Comparison of ENCODE assay signal across 12 cellular contexts in genomic region chr7:130292682-130293257, GRCh38. TPM values are rescaled to one million over a fixed set of nuclear protein-coding genes. Genes with fewer than 3 reads are reported as not detected.
DNase-seq lines count a peak whose midpoint lies in the region; ATAC-seq and TF ChIP-seq lines count a peak whose summit lies in the region.
"Had no signal": no experiment of that assay in that cellular context is flagged by ENCODE, and none has a peak within 500 bp of the region (broad histone marks: within the 10 kb centered on the region; RNA-seq: fewer than 3 reads in every experiment).

CPA4 (plus strand) TSS chr7:130293161; CDS start chr7:130293181, 20 bp downstream.

- DNase-seq in GM04504 (ENCODE audit: low read depth), result peak; percentile 91
- peak; percentile 62 for DNase-seq in NCI-H460 (ENCODE audit: extremely low read depth, low read depth)
- peak; percentile 98 for DNase-seq in epithelial cell of esophagus (ENCODE audit: low read depth)
- DNase-seq in psoas muscle, result peak in 1 of 2 donors; percentile 48
- no peak for DNase-seq in activated gamma-delta T cell treated with Interleukin-2 at 50 U/mL for 16 hours
- no peak for DNase-seq in activated CD8-positive, alpha-beta memory T cell treated with anti-CD3 and anti-CD28 coated beads, Interleukin-2, amount 50 U/mL, for 48 hours
- DNase-seq in NCI-H2081 treated with DMSO at 0.1 percent for 48 hours (lab: John Stamatoyannopoulos, UW), result no peak
- DNase-seq in stimulated activated CD4-positive, alpha-beta T cell treated with anti-CD3 and anti-CD28 coated beads, Interleukin-15, amount 100 ng/mL, for 24 hours, result no peak
- DNase-seq: natural killer cell; NCI-H1436 treated with DMSO at 0.1 percent for 48 hours; stimulated activated naive B cell treated with anti-CD40 and anti-IgM and Interleukin-4, amounts not matched to agents 10 μg/mL and 1 μg/mL and 100 μg/mL, for 72 hours had no signal

- peak; percentile 73 to 94 (median 90) for ATAC-seq in psoas muscle
- ATAC-seq: activated CD4-positive, CD25-positive, alpha-beta regulatory T cell treated with anti-CD3 and anti-CD28 coated beads, Interleukin-2, amount 50 U/mL, for 24 hours; natural killer cell had no signal

- peaks cover 0 to 3% (median 0%) of the 10 kb centered on the region in 3 donors for H3K27me3 ChIP-seq in psoas muscle (ENCODE audit: insufficient read depth in 3 of 3, low read length in 2 of 3)

- H3K9me3 ChIP-seq in psoas muscle, result no peaks in the 10 kb centered on the region

- 16 to 21% (median 17%) methylated on average over 1 of the region's 1 CpG for WGBS in psoas muscle, 3 donors

- H3K4me3 ChIP-seq in epithelial cell of esophagus (ENCODE audit: low read length), result peak within 1 kb of the TSS; percentile 37
- no peak within 1 kb of the TSS for H3K4me3 ChIP-seq in psoas muscle

- intact Hi-C loops in psoas muscle (cut with DNase I), result no loop called here

- H3K4me1 ChIP-seq in psoas muscle, result no peaks in the 10 kb centered on the region

- H3K27ac ChIP-seq in psoas muscle, result peak within 1 kb of the TSS; percentile 33

- no peaks in the 10 kb centered on the region for H3K36me3 ChIP-seq in psoas muscle (ENCODE audit: insufficient read depth in 1 of 2, low read depth in 1 of 2)

- TF ChIP-seq CTCF in epithelial cell of esophagus (IDR thresholded peaks at IDR 0.05; ENCODE audit: insufficient read depth, low read depth, low read length, missing control alignments) (no peak), psoas muscle (IDR thresholded peaks at IDR 0.05) (no peak)

RNA-seq across cellular contexts. Expression of gene CPA4, which starts in this region (rescaled TPM):
- 1.6 and 1.8 TPM in 2 replicates for total RNA-seq in NCI-H460 (2014; rRNA removed; shearing (Covaris generic))
- polyA plus RNA-seq in NCI-H460 (2014; cell fraction: nucleus; rRNA removed), result 7.3 and 44.2 TPM in 2 replicates
- total RNA-seq in psoas muscle, result 1 to 10 TPM in 2 of 4 donors, under 1 TPM in 2; 0.11 to 2.5 (median 1.0) TPM
- under 1 TPM; 0.09 to 0.68 (median 0.20) TPM for polyA plus RNA-seq in psoas muscle
- total RNA-seq: natural killer cell had no signal

Comparison
In these comparisons a context has a peak if more than half of its experiments do, and no peak if none do; other contexts are left out.
1. DNase-seq: peak in GM04504 (single experiment), NCI-H460 (single experiment) and epithelial cell of esophagus (single experiment); none in activated gamma-delta T cell treated with Interleukin-2 at 50 U/mL for 16 hours (single experiment), activated CD8-positive, alpha-beta memory T cell treated with anti-CD3 and anti-CD28 coated beads, Interleukin-2, amount 50 U/mL, for 48 hours (single experiment), NCI-H2081 treated with DMSO at 0.1 percent for 48 hours (single experiment) and stimulated activated CD4-positive, alpha-beta T cell treated with anti-CD3 and anti-CD28 coated beads, Interleukin-15, amount 100 ng/mL, for 24 hours (single experiment).